ENCODE assay signal across 1 cellular context in the genomic region with DNA sequence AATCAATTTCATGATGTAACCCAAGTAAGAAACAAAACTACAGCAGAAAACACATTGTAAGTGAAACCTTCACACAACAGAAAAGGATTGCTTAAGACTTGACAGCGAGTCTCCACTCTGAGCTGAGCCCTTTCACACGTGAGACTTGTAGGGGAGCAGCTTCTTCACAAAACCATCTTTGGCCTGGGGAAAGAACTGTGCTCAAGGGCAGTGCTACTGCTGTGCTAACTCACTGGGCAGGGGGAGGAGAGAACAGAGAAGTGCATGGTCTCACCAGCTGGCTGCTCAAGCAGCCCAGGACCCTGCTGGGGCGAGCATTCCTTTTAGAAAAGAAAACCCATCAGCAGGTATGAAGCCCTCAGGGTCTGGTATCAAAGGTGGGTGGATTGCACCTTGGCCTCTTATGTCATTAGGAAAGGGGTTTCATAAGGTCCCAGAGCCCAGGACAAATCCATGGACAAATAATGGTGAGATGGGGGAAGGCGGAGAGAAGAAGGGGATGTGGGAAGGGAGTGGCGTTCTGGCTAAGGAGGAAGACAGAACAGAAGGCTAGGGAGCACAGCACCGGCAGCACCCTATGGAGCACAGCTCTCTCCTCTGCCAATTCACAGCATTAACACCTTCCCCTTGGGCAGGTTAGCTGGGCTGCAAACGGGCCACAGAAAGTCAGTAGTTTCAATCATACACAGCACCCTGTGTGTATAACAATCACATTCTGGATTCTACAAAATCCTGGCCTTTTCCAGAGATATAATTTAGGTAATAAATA.
TF ChIP-seq lines count a peak whose summit lies in the region.

No MANE protein-coding gene starts in this region.

TF ChIP-seq in GM23338, 12 proteins besides CTCF, POLR2A, EP300 and RAD21 (continued from another document):
- TF ChIP-seq POLR2AphosphoS5 (IDR thresholded peaks at IDR 0.05; ENCODE audit: low read depth), result no peak
